In the genomic region with DNA sequence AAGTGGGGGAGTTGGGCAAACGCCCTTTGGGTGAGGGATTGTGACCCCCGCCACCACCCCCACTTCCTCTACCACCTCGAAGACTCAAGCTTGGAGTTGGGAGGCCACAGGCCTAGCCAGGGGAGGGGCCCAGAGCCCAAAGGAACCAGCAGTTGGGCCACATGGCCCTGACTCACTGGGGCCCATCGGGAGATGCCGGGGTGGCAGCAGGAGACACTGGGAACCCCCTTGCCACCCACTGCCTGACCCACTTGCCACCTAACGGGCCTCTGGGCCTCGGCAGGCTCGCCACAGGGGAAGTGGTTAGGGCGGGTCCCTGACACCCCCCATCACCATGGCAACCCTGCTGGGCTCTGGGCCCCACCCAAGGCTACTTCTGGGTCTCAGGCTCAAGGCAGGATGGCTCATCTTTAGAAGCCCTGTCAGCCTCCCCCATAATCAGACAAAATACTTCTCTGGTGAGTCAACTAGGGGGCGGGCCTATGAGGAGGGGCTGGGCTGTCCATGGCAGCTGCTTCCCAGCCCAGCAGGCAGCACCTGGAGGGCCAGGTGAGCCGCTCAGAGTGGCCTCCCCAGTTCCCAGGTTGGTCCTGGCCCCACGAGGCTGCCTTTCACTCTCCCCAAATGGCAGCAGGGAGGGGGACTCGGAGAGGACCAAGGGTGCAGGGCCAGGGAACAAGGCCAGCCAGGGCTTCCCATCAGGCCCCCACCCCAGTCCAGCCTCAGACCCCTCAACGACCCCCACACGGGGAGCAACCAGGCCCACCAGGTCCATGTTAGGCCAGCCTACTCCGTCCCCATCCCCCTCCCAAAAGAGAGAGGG, we compare ENCODE assay signal across 8 cellular contexts. TPM values are rescaled to one million over a fixed set of nuclear protein-coding genes. Genes with fewer than 3 reads are reported as not detected.
DNase-seq lines count a peak whose midpoint lies in the region; ATAC-seq and TF ChIP-seq lines count a peak whose summit lies in the region.

No MANE protein-coding gene starts in this region.

- H2BK20ac ChIP-seq in H9 (ENCODE audit: low read depth, low read length, poor library complexity, severe bottlenecking): no peak overlapping the region

- H3K27me3 Mint-ChIP-seq in CD8-positive, alpha-beta memory T cell: peaks cover 0 to 9% of the 10 kb centered on the region in 2 donors
- peaks cover 5% of the 10 kb centered on the region for H3K27me3 Mint-ChIP-seq in H9 (ENCODE audit: low read depth)
- H3K27me3 Mint-ChIP-seq in neural crest cell (ENCODE audit: low read depth): peaks cover 8% of the 10 kb centered on the region

- CTCF ChIA-PET in CD8-positive, alpha-beta memory T cell (lab: Charles Lee): interaction anchor here (0.9 to 2.2 kb wide), 4 partner anchors 18 to 442 kb away, joined by 3 to 7 read pairs (median 4); a partner anchor contains a TSS

- peak overlapping the region; percentile 90 for H3K14ac ChIP-seq in H9 (ENCODE audit: insufficient read depth, low read length)

- peaks cover 34 to 38% (median 37%) of the 10 kb centered on the region in 3 donors for H3K4me1 Mint-ChIP-seq in CD8-positive, alpha-beta memory T cell
- H3K4me1 Mint-ChIP-seq in H9 (peaks cover 2 to 12% of the 10 kb centered on the region in 2 experiments; a peak in 2 of 4 replicates), neural crest cell (peaks cover 6% of the 10 kb centered on the region)

- H3K9ac ChIP-seq in H9 (ENCODE audit: extremely low read depth, insufficient read length, low read length): peak overlapping the region; percentile 76

- POLR2A ChIA-PET in CD8-positive, alpha-beta memory T cell (lab: Charles Lee): interaction anchor here (0.9 to 3.7 kb wide), 8 partner anchors 10 to 159 kb away, joined by 3 to 22 read pairs (median 5); a partner anchor contains a TSS

- H3K4me3 ChIP-seq in CD8-positive, alpha-beta memory T cell (ENCODE audit: low read length): peak overlapping the region; percentile 77
- peak overlapping the region; percentile 46 to 57 for H3K4me3 ChIP-seq in esophagus (ENCODE audit: low read depth in 1 of 2, low read length in 2 of 2)

- no peak overlapping the region for H2BK12ac ChIP-seq in H9 (ENCODE audit: insufficient read length, low read depth, low read length)

- H4K5ac ChIP-seq in H9 (ENCODE audit: insufficient read length, low read depth, low read length): no peak overlapping the region

- H2BK15ac ChIP-seq in H9 (ENCODE audit: low read depth, low read length): no peak overlapping the region

- no peak overlapping the region for H3K4ac ChIP-seq in H9 (ENCODE audit: low read depth, low read length)

- H3K4me2 ChIP-seq in H9 (ENCODE audit: insufficient read depth, insufficient read length, low read length): peak overlapping the region; percentile 48

- no peaks in the 10 kb centered on the region for H3K27me3 ChIP-seq in CD8-positive, alpha-beta memory T cell (ENCODE audit: insufficient read depth, low read length, poor library complexity, severe bottlenecking)
- H3K27me3 ChIP-seq in H9 (ENCODE audit: insufficient read depth, low read length): no peaks in the 10 kb centered on the region
- no peaks in the 10 kb centered on the region for H3K27me3 ChIP-seq in esophagus (ENCODE audit: control insufficient read depth in 1 of 2, insufficient read depth in 2 of 2, low read length in 2 of 2)

- peaks cover 30% of the 10 kb centered on the region for H3K36me3 ChIP-seq in CD8-positive, alpha-beta memory T cell (ENCODE audit: insufficient read depth, low read length)
- peaks cover 0 to 40% of the 10 kb centered on the region in 2 donors for H3K36me3 ChIP-seq in esophagus (ENCODE audit: control insufficient read depth in 2 of 2, insufficient read depth in 2 of 2, low read length in 1 of 2)

- no peak overlapping the region for H2AFZ ChIP-seq in H9 (ENCODE audit: low read length)

- H3K9me3 Mint-ChIP-seq in CD8-positive, alpha-beta memory T cell: no peaks in the 10 kb centered on the region
- H3K9me3 Mint-ChIP-seq in H9 (peaks cover 45 to 54% of the 10 kb centered on the region in 2 experiments), neural crest cell (no peaks in the 10 kb centered on the region)

- H3K4me1 ChIP-seq in CD8-positive, alpha-beta memory T cell (ENCODE audit: insufficient read depth, low read length): peaks cover 41% of the 10 kb centered on the region
- no peaks in the 10 kb centered on the region for H3K4me1 ChIP-seq in H9 (ENCODE audit: insufficient read depth, low read length)
- peaks cover 0 to 14% of the 10 kb centered on the region in 2 donors for H3K4me1 ChIP-seq in esophagus (ENCODE audit: control insufficient read depth in 2 of 2, insufficient read depth in 2 of 2, low read length in 1 of 2)

- H3K4me3 Mint-ChIP-seq in CD8-positive, alpha-beta memory T cell: peak overlapping the region; percentile 79 to 99 (median 95)
- H3K4me3 Mint-ChIP-seq in H9 (peak overlapping the region; percentile 70 to 84), neural crest cell (peak overlapping the region; percentile 98)

- peak overlapping the region; percentile 99 for H3K27ac ChIP-seq in CD8-positive, alpha-beta memory T cell (ENCODE audit: low read depth, low read length)
- no peak overlapping the region for H3K27ac ChIP-seq in H9 (ENCODE audit: insufficient read length, low read depth, low read length)
- peak overlapping the region; percentile 86 to 94 for H3K27ac ChIP-seq in esophagus (ENCODE audit: low read depth in 2 of 2, low read length in 1 of 2)

- H4K20me1 ChIP-seq in H9 (ENCODE audit: control insufficient read depth, insufficient read depth, insufficient read length): no peaks in the 10 kb centered on the region

- H2AK5ac ChIP-seq in H9 (ENCODE audit: insufficient read length, low read length): no peak overlapping the region

- H3K23ac ChIP-seq in H9 (ENCODE audit: insufficient read length, low read depth, low read length): no peak overlapping the region

- H3K56ac ChIP-seq in H9 (ENCODE audit: insufficient read length, low read depth, low read length): no peak overlapping the region

- peaks cover 17% of the 10 kb centered on the region; the same call in 1 of the 2 replicates for H3K79me2 ChIP-seq in H9 (ENCODE audit: insufficient read depth, low read length)

- no peak overlapping the region for H3T11ph ChIP-seq in H9 (ENCODE audit: low read length)

- peaks cover 5% of the 10 kb centered on the region for H3K23me2 ChIP-seq in H9 (ENCODE audit: insufficient read length, low read depth, low read length, poor library complexity, severe bottlenecking)

- no peak for TF ChIP-seq CTCF in H9 (conservative IDR thresholded peaks at IDR 0.05)
- no peak for TF ChIP-seq CTCF in neural crest cell (conservative IDR thresholded peaks at IDR 0.05)

- peak; percentile 84 to 98 (median 91) for DNase-seq in CD8-positive, alpha-beta memory T cell
- DNase-seq in H9: peak; percentile 69
- peak; percentile 81 for DNase-seq in NOMO-1 treated with dmso at 0.1 percent for 144 hours (lab: John Stamatoyannopoulos, UW; ENCODE audit: unreplicated experiment)
- DNase-seq in activated CD8-positive, alpha-beta memory T cell treated with anti-CD3 and anti-CD28 coated beads, Interleukin-2, amount 50 U/mL, for 48 hours: peak; percentile 91
- DNase-seq in neural crest cell (ENCODE audit: low read depth, low spot score): no peak
- DNase-seq in stromal cell of bone marrow (ENCODE audit: low read depth): peak; percentile 87

- H4K91ac ChIP-seq in H9 (ENCODE audit: insufficient read length, low read depth, low read length): no peak overlapping the region

- H3K9me3 ChIP-seq in CD8-positive, alpha-beta memory T cell (ENCODE audit: low read length): no peaks in the 10 kb centered on the region
- H3K9me3 ChIP-seq in H9 (ENCODE audit: control insufficient read depth, low read depth, low read length) (peaks cover 5% of the 10 kb centered on the region), esophagus (ENCODE audit: control insufficient read depth in 2 of 2, insufficient read depth in 1 of 2, low read depth in 1 of 2, low read length in 1 of 2) (peaks cover 0 to 6% of the 10 kb centered on the region in 2 donors)

- H3K79me1 ChIP-seq in H9 (ENCODE audit: insufficient read depth, low read depth, low read length, poor library complexity, severe bottlenecking): no peaks in the 10 kb centered on the region

- peaks cover 2 to 44% (median 3%) of the 10 kb centered on the region in 3 donors for H3K36me3 Mint-ChIP-seq in CD8-positive, alpha-beta memory T cell
- H3K36me3 Mint-ChIP-seq in H9 (ENCODE audit: insufficient read depth in 1 of 3, low read depth in 3 of 3) (peaks cover 34 to 52% (median 49%) of the 10 kb centered on the region in 3 experiments), neural crest cell (ENCODE audit: low read depth) (peaks cover 4% of the 10 kb centered on the region)

- H3K27ac Mint-ChIP-seq in CD8-positive, alpha-beta memory T cell: peak overlapping the region; percentile 84 to 100 (median 98)
- H3K27ac Mint-ChIP-seq in H9 (peak overlapping the region in 1 of 3 experiments; percentile 83; a peak in 1 of 7 replicates), neural crest cell (ENCODE audit: unreplicated experiment) (peak overlapping the region; percentile 12)

- H2BK120ac ChIP-seq in H9 (ENCODE audit: low read depth, low read length, poor library complexity, severe bottlenecking): no peak overlapping the region

- ATAC-seq in HG02870 (IDR thresholded peaks at IDR 0.05; ENCODE audit: unreplicated experiment): no peak

- H4K8ac ChIP-seq in H9 (replicated peaks; ENCODE audit: insufficient read length, low read depth, low read length): no peak overlapping the region

- peak overlapping the region; percentile 86 for H3K18ac ChIP-seq in H9 (ENCODE audit: insufficient read length, low read depth, low read length)

- H2BK5ac ChIP-seq in H9 (ENCODE audit: insufficient read length, low read length): no peak overlapping the region

- WGBS in H9 (ENCODE audit: extremely low coverage, insufficient read length, low lambda C conversion rate): no CpG with 5 or more reads among the region's 16 CpGs
- WGBS in esophagus, 2 donors: 4 to 27% methylated on average over 15 to 16 of the region's 16 CpGs

RNA-seq across cellular contexts. Expression of a gene that starts 5.6 kb away (rescaled TPM):
- total RNA-seq in CD8-positive, alpha-beta memory T cell: 1,000 to 10,000 TPM; 1,299 to 1,356 TPM
- 799 TPM for polyA plus RNA-seq in CD8-positive, alpha-beta memory T cell
- total RNA-seq in H9 (2021): 946 and 957 TPM in 2 replicates
- polyA plus RNA-seq in esophagus: 100 to 1,000 TPM; 407 to 691 TPM
- 786 and 809 TPM in 2 replicates for total RNA-seq in neural crest cell

RNA-seq across cellular contexts. Expression of a gene that starts 10.3 kb away (rescaled TPM):
- total RNA-seq in CD8-positive, alpha-beta memory T cell: 100 to 1,000 TPM; 107 to 119 TPM
- polyA plus RNA-seq in CD8-positive, alpha-beta memory T cell: 37.2 TPM
- total RNA-seq in H9 (2021) (113 and 115 TPM in 2 replicates), neural crest cell (54.3 and 56.8 TPM in 2 replicates)
- 10 to 100 TPM; 66.5 to 83.9 TPM for polyA plus RNA-seq in esophagus

RNA-seq across cellular contexts. Expression of a gene that starts 29.3 kb away (rescaled TPM):
- total RNA-seq in CD8-positive, alpha-beta memory T cell: 1,000 to 10,000 TPM; 3,198 to 3,218 TPM
- polyA plus RNA-seq in CD8-positive, alpha-beta memory T cell: 4,855 TPM
- total RNA-seq in H9 (2021) (2,110 and 2,124 TPM in 2 replicates), neural crest cell (2,853 and 2,857 TPM in 2 replicates)
- 1,000 to 10,000 TPM; 2,998 to 4,750 TPM for polyA plus RNA-seq in esophagus

RNA-seq across cellular contexts. Expression of a gene that starts 40.2 kb away (rescaled TPM):
- total RNA-seq in CD8-positive, alpha-beta memory T cell: 10 to 100 TPM in 1 of 2 experiments, 1 to 10 TPM in 1; 9.8 to 10.1 TPM
- 19.1 TPM for polyA plus RNA-seq in CD8-positive, alpha-beta memory T cell
- total RNA-seq in H9 (2021) (14.2 and 14.5 TPM in 2 replicates), neural crest cell (9.3 and 11.5 TPM in 2 replicates)
- 10 to 100 TPM; 20.1 to 20.3 TPM for polyA plus RNA-seq in esophagus

RNA-seq across cellular contexts. Expression of a gene that starts 42.5 kb away (rescaled TPM):
- total RNA-seq in CD8-positive, alpha-beta memory T cell: 10 to 100 TPM; 51.9 to 52.3 TPM
- polyA plus RNA-seq in CD8-positive, alpha-beta memory T cell: 41.4 TPM
- 24.7 and 25.5 TPM in 2 replicates for total RNA-seq in H9 (2021)
- polyA plus RNA-seq in esophagus: 10 to 100 TPM; 28.9 to 59.5 TPM
- total RNA-seq in neural crest cell: 45.7 and 47.1 TPM in 2 replicates
